Comparison of ENCODE assay signal across 17 cellular contexts in the genomic region with DNA sequence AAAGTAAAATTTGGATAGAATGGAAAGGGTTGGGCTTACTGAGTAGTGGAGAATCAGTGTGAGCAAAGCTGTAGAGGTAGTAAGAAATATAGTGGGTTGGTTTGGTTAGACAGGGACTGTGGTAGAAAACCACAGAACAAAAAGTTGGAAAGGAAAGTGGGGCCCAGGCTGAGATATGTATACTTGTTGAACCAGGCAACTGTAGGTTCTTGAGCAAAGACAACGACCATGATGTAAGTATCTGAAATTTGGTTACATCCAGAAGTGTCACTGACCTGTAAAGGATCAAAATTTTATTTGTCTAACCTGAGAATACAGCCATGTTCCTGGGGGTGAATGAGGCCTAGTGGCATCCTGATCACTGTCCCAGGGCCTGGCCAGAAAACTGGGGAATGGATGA.
DNase-seq lines count a peak whose midpoint lies in the region; ATAC-seq and TF ChIP-seq lines count a peak whose summit lies in the region.
"Had no signal": no experiment of that assay in that cellular context is flagged by ENCODE, and none has a peak within 500 bp of the region (broad histone marks: within the 10 kb centered on the region; RNA-seq: fewer than 3 reads in every experiment).

No MANE protein-coding gene starts in this region.

- DNase-seq in stimulated activated CD4-positive, alpha-beta T cell treated with anti-CD3 and anti-CD28 coated beads, Interleukin-1b, Interleukin-23, amount 100 ng/mL, for 48 hours: peak; percentile 38
- DNase-seq in stimulated activated CD4-positive, alpha-beta T cell treated with anti-CD3 and anti-CD28 coated beads, Interleukin-4, amount 100 ng/mL, for 1 hour: no peak
- DNase-seq in OCI-LY7 (ENCODE audit: low spot score): no peak
- no peak for DNase-seq in central memory CD8-positive, alpha-beta T cell (ENCODE audit: low spot score in 2 of 2)
- DNase-seq in testis: no peak
- no peak for DNase-seq in head of caudate nucleus
- DNase-seq in NCI-H2081 treated with DMSO at 0.1 percent for 48 hours (lab: John Stamatoyannopoulos, UW): no peak
- DNase-seq: dermis blood vessel endothelial cell, DMS79 treated with DMSO at 0.1 percent for 48 hours, hypothalamus, IMR-90, left cardiac atrium, NCI-H1105 treated with DMSO at 0.1 percent for 48 hours, psoas muscle, trophoblast cell had no signal

- peaks cover 9% of the 10 kb centered on the region for H3K36me3 Mint-ChIP-seq in central memory CD8-positive, alpha-beta T cell (ENCODE audit: insufficient read depth)

- H3K9me3 ChIP-seq in OCI-LY7 (ENCODE audit: low read length) (no peaks in the 10 kb centered on the region), testis (no peaks in the 10 kb centered on the region)
- H3K9me3 ChIP-seq: psoas muscle had no signal

- TF ChIP-seq POLR2A in testis (IDR thresholded peaks at IDR 0.05): no peak

- H3K9me2 ChIP-seq in OCI-LY7 (ENCODE audit: insufficient read depth, low read length): no peaks in the 10 kb centered on the region

- intact Hi-C loops in OCI-LY7 (cut with micrococcal nuclease; ENCODE audit: unreplicated experiment): no loop called here
- intact Hi-C loops in testis (cut with DNase I; ENCODE audit: low total_unique reads): no loop called here
- intact Hi-C loops in head of caudate nucleus (cut with DNase I): no loop called here

- H3K4me3 Mint-ChIP-seq in central memory CD8-positive, alpha-beta T cell: peak overlapping the region; percentile 27

- H3K4me2 ChIP-seq in OCI-LY7 (ENCODE audit: low read length): no peak overlapping the region

- H3K4me1 Mint-ChIP-seq in central memory CD8-positive, alpha-beta T cell: peaks cover 68% of the 10 kb centered on the region

- no peaks in the 10 kb centered on the region for H4K20me1 ChIP-seq in OCI-LY7 (ENCODE audit: insufficient read depth, low read length)

- BruUV-seq in OCI-LY7 (replicated peaks; lab: Mats Ljungman, UMichigan): TSS peak; percentile 33

- H3K36me3 ChIP-seq in OCI-LY7 (ENCODE audit: insufficient read depth, low read length) (peaks cover 19% of the 10 kb centered on the region), testis (ENCODE audit: low read depth, missing control alignments) (no peaks in the 10 kb centered on the region)

- no peak overlapping the region for H2AFZ ChIP-seq in OCI-LY7 (ENCODE audit: low read length)

- no peak overlapping the region for H3K27ac ChIP-seq in OCI-LY7 (ENCODE audit: low read depth, low read length, poor library complexity, severe bottlenecking)
- peak overlapping the region; percentile 3 to 74 for H3K27ac ChIP-seq in testis
- H3K27ac ChIP-seq: psoas muscle, SK-N-MC had no signal

- no peak for TF ChIP-seq CTCF in OCI-LY7 (conservative IDR thresholded peaks at IDR 0.05; ENCODE audit: low read length)
- TF ChIP-seq CTCF in testis (IDR thresholded peaks at IDR 0.05): no peak

- H3K79me2 ChIP-seq in OCI-LY7 (ENCODE audit: insufficient read depth, low read depth, low read length): no peaks in the 10 kb centered on the region

- H3K27ac Mint-ChIP-seq in central memory CD8-positive, alpha-beta T cell (ENCODE audit: low read depth): peak overlapping the region; percentile 20

- H3K4me3 ChIP-seq in OCI-LY7 (ENCODE audit: low read depth, low read length, poor library complexity, severe bottlenecking) (no peak overlapping the region), testis (no peak overlapping the region)
- H3K4me3 ChIP-seq: psoas muscle, SK-N-MC had no signal

- H3K27me3 ChIP-seq in testis: no peaks in the 10 kb centered on the region

- POLR2A ChIA-PET in OCI-LY7 (lab: Charles Lee): interaction anchor here (0.6 to 1.1 kb wide), 5 partner anchors 15 to 246 kb away, joined by 3 to 5 read pairs (median 4); no protein-coding TSS in a partner anchor

- 38 to 39% methylated on average over 1 of the region's 1 CpG for WGBS in testis, 2 donors

- H3K4me1 ChIP-seq in OCI-LY7 (ENCODE audit: insufficient read depth, low read length, poor library complexity, severe bottlenecking): no peaks in the 10 kb centered on the region
- H3K4me1 ChIP-seq in testis: no peaks in the 10 kb centered on the region

- CTCF ChIA-PET in OCI-LY7 (lab: Charles Lee; ENCODE audit: unreplicated experiment): no interaction called here

- H3K27me3 Mint-ChIP-seq in central memory CD8-positive, alpha-beta T cell: no peaks in the 10 kb centered on the region

- H3K9me3 Mint-ChIP-seq in central memory CD8-positive, alpha-beta T cell: no peaks in the 10 kb centered on the region

- ATAC-seq in central memory CD8-positive, alpha-beta T cell (replicated peaks; ENCODE audit: extremely low read depth, poor library complexity, severe bottlenecking): no peak
- no peak for ATAC-seq in GM21717 (IDR thresholded peaks at IDR 0.05; ENCODE audit: unreplicated experiment)
- ATAC-seq: left cardiac atrium, psoas muscle had no signal
